28 cellular contexts compared by ENCODE assay signal in the genomic region with DNA sequence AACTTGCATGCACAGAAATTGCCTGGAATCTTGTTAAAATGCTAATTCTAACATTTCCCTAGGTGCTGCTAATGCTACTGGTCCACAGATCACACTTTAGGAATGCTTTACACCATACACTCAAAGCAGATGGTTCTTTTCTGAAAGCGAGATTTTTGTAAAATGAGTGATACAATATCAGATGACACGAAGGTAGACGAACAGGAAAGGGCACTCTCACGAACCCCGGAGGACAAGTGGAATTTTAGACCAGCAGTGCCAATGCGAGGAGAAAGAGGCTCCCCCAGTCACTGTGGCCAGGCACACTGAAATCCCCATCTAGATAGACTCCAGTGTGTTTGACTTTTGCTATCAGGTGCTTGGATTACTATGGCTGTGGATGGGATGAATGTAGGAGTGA.
"Had no signal": no experiment of that assay in that cellular context is flagged by ENCODE, and none has a peak within 500 bp of the region (broad histone marks: within the 10 kb centered on the region; RNA-seq: fewer than 3 reads in every experiment).

No MANE protein-coding gene starts in this region.

- H3K9ac ChIP-seq: KMS-11 had no signal

- H3K27me3 ChIP-seq: adrenal gland, body of pancreas, breast epithelium had no signal

- H3K4me1 ChIP-seq: adrenal gland, breast epithelium had no signal

- H3K27me3 Mint-ChIP-seq: activated CD4-positive, alpha-beta memory T cell treated with anti-CD3 and anti-CD28 coated beads, Interleukin-2, amount 10 ng/mL, durations not matched to agents 7 days and 5 days; activated CD4-positive, alpha-beta T cell treated with anti-CD3 and anti-CD28 coated beads for 36 hours; activated CD8-positive, alpha-beta memory T cell treated with anti-CD3 and anti-CD28 coated beads, Interleukin-2, amount 10 ng/mL, durations not matched to agents 7 days and 5 days had no signal

- H3K36me3 Mint-ChIP-seq: activated CD8-positive, alpha-beta memory T cell treated with anti-CD3 and anti-CD28 coated beads, Interleukin-2, amount 10 ng/mL, durations not matched to agents 7 days and 5 days; activated naive CD4-positive, alpha-beta T cell treated with anti-CD3 and anti-CD28 coated beads, Interleukin-2, amount 50 U/mL, for 72 hours; WTC11 had no signal

- H3K4me3 Mint-ChIP-seq: activated CD4-positive, alpha-beta memory T cell treated with anti-CD3 and anti-CD28 coated beads, Interleukin-2, amount 10 ng/mL, durations not matched to agents 7 days and 5 days; activated CD4-positive, alpha-beta T cell treated with anti-CD3 and anti-CD28 coated beads for 36 hours; activated CD8-positive, alpha-beta memory T cell treated with anti-CD3 and anti-CD28 coated beads, Interleukin-2, amount 10 ng/mL, durations not matched to agents 7 days and 5 days; T-helper 2 cell treated with Interferon-gamma antibody and Interleukin-4, amounts not matched to agents 5 μg/mL and 100 μg/mL, for 36 hours; WTC11 had no signal

- ATAC-seq: activated CD4-positive, alpha-beta T cell treated with anti-CD3 and anti-CD28 coated beads for 36 hours; activated CD4-positive, CD25-positive, alpha-beta regulatory T cell treated with anti-CD3 and anti-CD28 coated beads, Interleukin-2, amount 50 U/mL, for 24 hours; activated CD8-positive, alpha-beta memory T cell treated with anti-CD3 and anti-CD28 coated beads, Interleukin-2, amount 10 ng/mL, durations not matched to agents 7 days and 5 days; activated naive CD4-positive, alpha-beta T cell treated with anti-CD3 and anti-CD28 coated beads, Interleukin-2, amount 50 U/mL, for 72 hours; body of pancreas; WTC11 had no signal

- H3K27ac Mint-ChIP-seq: activated CD4-positive, alpha-beta memory T cell treated with anti-CD3 and anti-CD28 coated beads, Interleukin-2, amount 10 ng/mL, durations not matched to agents 7 days and 5 days; activated CD4-positive, alpha-beta T cell treated with anti-CD3 and anti-CD28 coated beads for 36 hours; activated CD8-positive, alpha-beta memory T cell treated with anti-CD3 and anti-CD28 coated beads, Interleukin-2, amount 10 ng/mL, durations not matched to agents 7 days and 5 days; activated naive CD4-positive, alpha-beta T cell treated with anti-CD3 and anti-CD28 coated beads, Interleukin-2, amount 50 U/mL, for 72 hours; T-helper 2 cell treated with Interferon-gamma antibody and Interleukin-4, amounts not matched to agents 5 μg/mL and 100 μg/mL, for 36 hours; WTC11 had no signal

- H3K4me2 ChIP-seq: KMS-11, PC-9 had no signal

- H3K36me3 ChIP-seq: adrenal gland, breast epithelium had no signal

- H2AFZ ChIP-seq: PC-9 had no signal

- H3K9me3 ChIP-seq: adrenal gland, body of pancreas, breast epithelium had no signal

- H3K4me3 ChIP-seq: adrenal gland, body of pancreas, breast epithelium, PC-9 had no signal

- H3K4me1 Mint-ChIP-seq: activated CD4-positive, alpha-beta memory T cell treated with anti-CD3 and anti-CD28 coated beads, Interleukin-2, amount 10 ng/mL, durations not matched to agents 7 days and 5 days; WTC11 had no signal

- H3K27ac ChIP-seq: adrenal gland, body of pancreas, breast epithelium, KMS-11, PC-9, RWPE1 had no signal

- DNase-seq: activated CD4-positive, alpha-beta memory T cell treated with anti-CD3 and anti-CD28 coated beads, Interleukin-2, amount 10 ng/mL, durations not matched to agents 7 days and 5 days; activated CD4-positive, alpha-beta T cell treated with anti-CD3 and anti-CD28 coated beads for 36 hours; activated CD8-positive, alpha-beta memory T cell treated with anti-CD3 and anti-CD28 coated beads for 24 hours; activated CD8-positive, alpha-beta memory T cell treated with anti-CD3 and anti-CD28 coated beads, Interleukin-2, amount 10 ng/mL, durations not matched to agents 7 days and 5 days; activated CD8-positive, alpha-beta memory T cell treated with anti-CD3 and anti-CD28 coated beads, Interleukin-2, amount 50 U/mL, for 48 hours; activated effector memory CD4-positive, alpha-beta T cell treated with anti-CD3 and anti-CD28 coated beads, Interleukin-2, amount 50 U/mL, for 16 hours; activated naive CD4-positive, alpha-beta T cell treated with Interleukin-2 at 50 U/mL for 16 hours; activated T-cell treated with anti-CD3 and anti-CD28 coated beads, Interleukin-2, amount 50 U/mL, for 48 hours; adrenal gland; body of pancreas; caudate nucleus; NCI-H1092 treated with DMSO at 0.1 percent for 48 hours; NCI-H1417 treated with DMSO at 0.1 percent for 48 hours; NCI-H187 treated with DMSO at 0.1 percent for 48 hours; NCI-H2081 treated with DMSO at 0.1 percent for 48 hours; NCI-H345; NCI-H526; NCI-H748 treated with DMSO at 0.1 percent for 48 hours; NK-92 treated with Interleukin-12 subunit alpha and Interleukin-12 subunit beta, amount 100 ng/mL, for 24 hours; Right ventricle myocardium superior had no signal

- H3K9me3 Mint-ChIP-seq: activated CD4-positive, alpha-beta memory T cell treated with anti-CD3 and anti-CD28 coated beads, Interleukin-2, amount 10 ng/mL, durations not matched to agents 7 days and 5 days; activated naive CD4-positive, alpha-beta T cell treated with anti-CD3 and anti-CD28 coated beads, Interleukin-2, amount 50 U/mL, for 72 hours; T-helper 2 cell treated with Interferon-gamma antibody and Interleukin-4, amounts not matched to agents 5 μg/mL and 100 μg/mL, for 36 hours; WTC11 had no signal
